12 cellular contexts compared by ENCODE assay signal in the genomic region with DNA sequence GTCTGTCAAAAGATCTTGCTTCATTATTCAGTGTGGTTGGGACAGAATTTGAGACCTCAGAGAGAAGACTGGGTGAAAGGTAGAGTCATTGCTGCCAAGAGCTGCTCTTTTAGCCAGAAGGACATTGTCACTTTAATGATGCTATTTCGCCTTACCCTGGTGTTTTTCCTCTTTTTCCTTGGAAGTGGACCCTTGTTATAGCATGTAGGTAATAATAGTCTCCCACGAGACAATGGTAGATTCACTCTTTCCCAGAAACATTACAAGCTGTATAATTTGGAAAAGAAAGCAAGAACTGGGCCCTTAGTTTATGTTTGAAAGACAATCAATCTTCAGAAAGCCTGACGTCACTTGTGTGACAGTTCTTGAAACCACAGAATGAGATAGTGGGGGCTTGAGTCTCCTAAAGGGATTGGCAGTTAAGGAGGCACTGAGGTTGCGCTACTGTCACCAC. TPM values are rescaled to one million over a fixed set of nuclear protein-coding genes. Genes with fewer than 3 reads are reported as not detected.
A peak's percentile ranks its signal among the peaks of the same experiment; 100 is the strongest.
DNase-seq lines count a peak whose midpoint lies in the region; ATAC-seq, FAIRE-seq and TF ChIP-seq lines count a peak whose summit lies in the region.
"Had no signal": no experiment of that assay in that cellular context is flagged by ENCODE, and none has a peak within 500 bp of the region (broad histone marks: within the 10 kb centered on the region; RNA-seq: fewer than 3 reads in every experiment).

No MANE protein-coding gene starts in this region.

- no peak for TF ChIP-seq RAD21 in K562 (CRISPR knock-in tag; conservative IDR thresholded peaks at IDR 0.05 in 1 of 2, IDR thresholded peaks at IDR 0.05 in 1 of 2)

- TF ChIP-seq POLR2A in K562 (conservative IDR thresholded peaks at IDR 0.05) (no peak), sigmoid colon (IDR thresholded peaks at IDR 0.05) (no peak)

- WGBS in K562 (ENCODE audit: insufficient coverage, low coverage, missing lambda C conversion rate): 0% methylated on average over 4 of the region's 4 CpGs
- 72% methylated on average over 4 of the region's 4 CpGs for WGBS in hepatocyte (ENCODE audit: low lambda C conversion rate, missing lambda C conversion rate)
- 66 to 76% methylated on average over 4 of the region's 4 CpGs for WGBS in sigmoid colon, 2 donors

- CTCF ChIA-PET in K562 (lab: Yijun Ruan, JAX; ENCODE audit: low intra/inter-chr PET ratio): no interaction called here

- BruUV-seq in K562 (replicated peaks; lab: Mats Ljungman, UMichigan): no TSS peak

- H3K79me2 ChIP-seq in K562 (ENCODE audit: control insufficient read depth, insufficient read depth, low read length) (no peaks in the 10 kb centered on the region), hepatocyte (no peaks in the 10 kb centered on the region)

- POLR2A ChIA-PET in K562 (lab: Yijun Ruan, JAX): interaction anchor here (0.8 kb wide), 1 partner anchor 10 kb away, joined by 4 read pairs; no protein-coding TSS in a partner anchor

- H4K20me1 ChIP-seq in K562 (replicated peaks; ENCODE audit: control insufficient read depth, insufficient read depth, low read length) (no peaks in the 10 kb centered on the region), hepatocyte (ENCODE audit: insufficient read depth, poor library complexity, severe bottlenecking) (no peaks in the 10 kb centered on the region)

- H2AFZ ChIP-seq in K562 (ENCODE audit: low read depth, low read length) (no peak overlapping the region), hepatocyte (no peak overlapping the region)

- no peaks in the 10 kb centered on the region for H3K9me1 ChIP-seq in K562 (ENCODE audit: control insufficient read depth, insufficient read depth, low read length)

- H3K9me3 ChIP-seq in K562 (replicated peaks; ENCODE audit: control insufficient read depth, insufficient read depth, low read depth, low read length) (no peaks in the 10 kb centered on the region), hepatocyte (ENCODE audit: low read depth) (no peaks in the 10 kb centered on the region), sigmoid colon (no peaks in the 10 kb centered on the region)

- DNase-seq in D721Med (ENCODE audit: insufficient read length, low spot score) (no peak), K562 (ENCODE audit: extremely low read depth in 1 of 4, low spot score in 3 of 4) (peak in 1 of 4 experiments; percentile 20), hepatocyte (ENCODE audit: low spot score) (no peak), sigmoid colon (no peak), MV-4-11 (lab: John Stamatoyannopoulos, UW) (no peak)
- DNase-seq in activated CD4-positive, alpha-beta T cell treated with anti-CD3 and anti-CD28 coated beads, Interleukin-2, amount 50 U/mL, for 48 hours: no peak
- DNase-seq in activated CD4-positive, alpha-beta T cell treated with anti-CD3 and anti-CD28 coated beads for 1 hour: no peak
- DNase-seq: effector memory CD4-positive, alpha-beta T cell; NCI-H1105; NCI-H524 treated with DMSO at 0.1 percent for 48 hours; SHP77 treated with DMSO at 0.1 percent for 48 hours had no signal

- no peak overlapping the region for H3K4me2 ChIP-seq in K562 (ENCODE audit: insufficient read depth, low read length)
- H3K4me2 ChIP-seq in hepatocyte: peak overlapping the region; percentile 58

- H3K4me1 ChIP-seq in K562 (replicated peaks in 1 of 2; ENCODE audit: control insufficient read depth in 2 of 2, insufficient read depth in 2 of 2, low read length in 2 of 2) (peaks cover 0 to 22% of the 10 kb centered on the region in 2 experiments; a peak in 4 of 5 replicates), hepatocyte (ENCODE audit: insufficient read depth) (peaks cover 16% of the 10 kb centered on the region), sigmoid colon (peaks cover 0 to 82% (median 72%) of the 10 kb centered on the region in 4 donors)

- peak; percentile 73 for ATAC-seq in K562
- no peak for ATAC-seq in HG03571 (IDR thresholded peaks at IDR 0.05; ENCODE audit: unreplicated experiment)

- no peak overlapping the region for H3K27ac ChIP-seq in K562 (ENCODE audit: extremely low read depth, low read depth, low read length)
- peak overlapping the region; percentile 82 for H3K27ac ChIP-seq in hepatocyte
- peak overlapping the region; percentile 85 to 99 (median 98) for H3K27ac ChIP-seq in sigmoid colon

- H3K4me3 ChIP-seq in K562 (no peak overlapping the region), hepatocyte (no peak overlapping the region), sigmoid colon (no peak overlapping the region)

- H3K27me3 ChIP-seq in K562 (ENCODE audit: control insufficient read depth in 2 of 2, insufficient read depth in 2 of 2, low read length in 2 of 2) (peaks cover 15 to 18% of the 10 kb centered on the region in 2 experiments), hepatocyte (peaks cover 32% of the 10 kb centered on the region), sigmoid colon (no peaks in the 10 kb centered on the region)

- no peak for TF ChIP-seq EP300 in K562 (IDR thresholded peaks at IDR 0.05; ENCODE audit: low read length)
- no peak for TF ChIP-seq EP300 in sigmoid colon (IDR thresholded peaks at IDR 0.05)

- FAIRE-seq in D721Med (lab: Jason Lieb, UNC): peak; percentile 68
- no peak for FAIRE-seq in K562 (lab: Jason Lieb, UNC)

- no peaks in the 10 kb centered on the region for H3K36me3 ChIP-seq in K562 (ENCODE audit: control insufficient read depth, insufficient read depth, low read length)
- no peaks in the 10 kb centered on the region for H3K36me3 ChIP-seq in hepatocyte (replicated peaks; ENCODE audit: insufficient read depth, low read depth)
- peaks cover 0 to 2% (median 0%) of the 10 kb centered on the region in 4 donors for H3K36me3 ChIP-seq in sigmoid colon

- in situ Hi-C loops in K562 (cut with MboI): no loop called here

- intact Hi-C loops in K562 (cut with micrococcal nuclease) (no loop called here), sigmoid colon (cut with DNase I) (no loop called here)

- no peak overlapping the region for H3K9ac ChIP-seq in K562 (ENCODE audit: insufficient read depth in 1 of 2, low read depth in 2 of 2, low read length in 2 of 2)

- TF ChIP-seq CTCF in D721Med (IDR thresholded peaks at IDR 0.05; ENCODE audit: insufficient read depth, missing control alignments) (no peak), K562 (IDR thresholded peaks at IDR 0.05 in 2 of 3, conservative IDR thresholded peaks at IDR 0.05 in 1 of 3; ENCODE audit: insufficient read depth in 2 of 3, low read depth in 1 of 3, low read length in 3 of 3) (no peak), hepatocyte (IDR thresholded peaks at IDR 0.05; ENCODE audit: poor library complexity) (no peak), sigmoid colon (IDR thresholded peaks at IDR 0.05) (no peak)

- H3K9me2 ChIP-seq in hepatocyte (replicated peaks; ENCODE audit: insufficient read depth): no peaks in the 10 kb centered on the region

TF ChIP-seq in K562, 482 proteins besides CTCF, POLR2A, EP300 and RAD21 (continues in another document):
- TF ChIP-seq NRF1 (conservative IDR thresholded peaks at IDR 0.05 in 1 of 2, IDR thresholded peaks at IDR 0.05 in 1 of 2) (0 out of 4 replicates have a peak, but pooled peaks of 1 of the 2 experiments have one; percentile 21), ATF7 (IDR thresholded peaks at IDR 0.05) (peak; percentile 69; the same call in 1 of the 2 replicates), ATF1 (CRISPR knock-in tag; IDR thresholded peaks at IDR 0.05) (no peak), ATF1 (tag; IDR thresholded peaks at IDR 0.05) (peak; percentile 73), ATF3 (IDR thresholded peaks at IDR 0.05) (0 out of 2 replicates have a peak, but pooled peaks have one; percentile 34), ATF3 (CRISPR knock-in tag; conservative IDR thresholded peaks at IDR 0.05) (no peak), JUND (IDR thresholded peaks at IDR 0.05; ENCODE audit: borderline replicate concordance, low read depth, low read length) (peak; percentile 55; the same call in 1 of the 2 replicates), JUND (tag; IDR thresholded peaks at IDR 0.05; ENCODE audit: borderline replicate concordance, low read depth, low read length) (peak; percentile 78; the same call in 2 of the 3 replicates), MEIS2 (IDR thresholded peaks at IDR 0.05; ENCODE audit: partially characterized antibody) (peak; percentile 95), CREM (IDR thresholded peaks at IDR 0.05; ENCODE audit: low read depth) (peak; percentile 72), MXD1 (CRISPR knock-in tag; IDR thresholded peaks at IDR 0.05; ENCODE audit: borderline replicate concordance, poor library complexity, severe bottlenecking) (no peak)

RNA-seq across cellular contexts. Expression of gene SERTAD4, which starts 3.8 kb away (rescaled TPM):
- not detected in 2 replicates for total RNA-seq in K562 (2011; cell fraction: chromatin; rRNA removed; ENCODE audit: low replicate concordance)
- not detected in 2 replicates for total RNA-seq in K562 (2011; cell fraction: nucleolus; rRNA removed)
- total RNA-seq in K562 (2011; cell fraction: nucleoplasm; rRNA removed): not detected in 2 replicates
- total RNA-seq in K562 (2014; rRNA removed): not detected in 2 replicates
- not detected in 2 replicates for total RNA-seq in K562 (2014; rRNA removed; fragmentation: Illumina TruSeq; extraction: Trizol)
- not detected in 2 replicates for total RNA-seq in K562 (2015; rRNA removed; fragmentation: Illumina TruSeq; extraction: Trizol)
- total RNA-seq in K562 (2021): not detected in 2 replicates
- not detected in 2 replicates for polyA plus RNA-seq in K562 (2011; rRNA removed)
- not detected in 2 replicates for polyA plus RNA-seq in K562 (2011; cell fraction: cytosol; rRNA removed)
- not detected in 2 replicates for polyA plus RNA-seq in K562 (2011; cell fraction: nucleus; rRNA removed)
- polyA plus RNA-seq in K562 (2012): not detected in 2 replicates
- not detected in 2 replicates for polyA plus RNA-seq in K562 (2014; fragmentation: Illumina TruSeq; extraction: Trizol)
- not detected for polyA plus RNA-seq in K562 (2014; fragmentation: Nextera tagmentation; extraction: Ambion mirVana)
- not detected in 2 replicates for polyA plus RNA-seq in K562 (2014; rRNA removed)
- not detected in 2 replicates for polyA minus RNA-seq in K562 (2011; rRNA and poly(A)+ RNA removed)
- not detected in 2 replicates for polyA minus RNA-seq in K562 (2011; cell fraction: cytosol; rRNA and poly(A)+ RNA removed)
- not detected in 2 replicates for polyA minus RNA-seq in K562 (2011; cell fraction: nucleus; rRNA and poly(A)+ RNA removed)
- total RNA-seq in hepatocyte: 2.6 and 3.0 TPM in 2 replicates
- polyA plus RNA-seq in hepatocyte: 2.8 and 4.7 TPM in 2 replicates
- 10 to 100 TPM in 2 of 4 donors, 1 to 10 TPM in 2; 4.3 to 23.5 (median 12.1) TPM for total RNA-seq in sigmoid colon
- polyA plus RNA-seq in sigmoid colon: 1 to 10 TPM in 2 of 3 donors, under 1 TPM in 1; 0.60 to 1.9 (median 1.4) TPM
